Comparison of ENCODE assay signal across 22 cellular contexts in genomic region chr2:143482761-143483160, GRCh38.
DNase-seq lines count a peak whose midpoint lies in the region; ATAC-seq and TF ChIP-seq lines count a peak whose summit lies in the region.
"Had no signal": no experiment of that assay in that cellular context is flagged by ENCODE, and none has a peak within 500 bp of the region (broad histone marks: within the 10 kb centered on the region; RNA-seq: fewer than 3 reads in every experiment).

No MANE protein-coding gene starts in this region.

- in situ Hi-C loops in gastrocnemius medialis (cut with MboI; ENCODE audit: low sequenced_read_pairs in 4 of 4): no loop called here

- ATAC-seq in gastrocnemius medialis (peak in 1 of 2 donors; percentile 48), GM19463 (IDR thresholded peaks at IDR 0.05; ENCODE audit: unreplicated experiment) (no peak)
- ATAC-seq: left lobe of liver; stimulated activated effector memory CD8-positive, alpha-beta T cell treated with anti-CD3 and anti-CD28 coated beads, Interleukin-12 subunit alpha, Interleukin-12 subunit beta, amount 100 ng/mL, for 72 hours had no signal

- H3K27me3 ChIP-seq in right atrium auricular region (no peaks in the 10 kb centered on the region), gastrocnemius medialis (no peaks in the 10 kb centered on the region), dorsolateral prefrontal cortex (no peaks in the 10 kb centered on the region)
- H3K27me3 ChIP-seq: cardiac muscle cell, pancreas, uterus had no signal

- no peaks in the 10 kb centered on the region for H3K4me1 ChIP-seq in right atrium auricular region
- H3K4me1 ChIP-seq in gastrocnemius medialis: peaks cover 0 to 6% of the 10 kb centered on the region in 2 donors
- H3K4me1 ChIP-seq: pancreas, uterus had no signal

- no peak overlapping the region for H3K4me3 Mint-ChIP-seq in chondrocyte (ENCODE audit: unreplicated experiment)
- H3K4me3 Mint-ChIP-seq: activated CD4-positive, alpha-beta memory T cell treated with anti-CD3 and anti-CD28 coated beads, Interleukin-2, amount 10 ng/mL, durations not matched to agents 7 days and 5 days; activated naive CD8-positive, alpha-beta T cell treated with anti-CD3 and anti-CD28 coated beads, Interleukin-2, amount 10 ng/mL, durations not matched to agents 7 days and 5 days; activated T-cell treated with anti-CD3 and anti-CD28 coated beads, Interleukin-2, amount 50 U/mL, for 24 hours; H9; stimulated activated effector memory CD8-positive, alpha-beta T cell treated with anti-CD3 and anti-CD28 coated beads, Interleukin-12 subunit alpha, Interleukin-12 subunit beta, amount 100 ng/mL, for 72 hours had no signal

- H3K27me3 Mint-ChIP-seq in chondrocyte (ENCODE audit: low read depth): no peaks in the 10 kb centered on the region
- H3K27me3 Mint-ChIP-seq: activated CD4-positive, alpha-beta memory T cell treated with anti-CD3 and anti-CD28 coated beads, Interleukin-2, amount 10 ng/mL, durations not matched to agents 7 days and 5 days; activated naive CD8-positive, alpha-beta T cell treated with anti-CD3 and anti-CD28 coated beads, Interleukin-2, amount 10 ng/mL, durations not matched to agents 7 days and 5 days; activated T-cell treated with anti-CD3 and anti-CD28 coated beads, Interleukin-2, amount 50 U/mL, for 24 hours had no signal

- no peak for TF ChIP-seq CTCF in chondrocyte (IDR thresholded peaks at IDR 0.05)
- TF ChIP-seq CTCF in right atrium auricular region (IDR thresholded peaks at IDR 0.05): no peak
- TF ChIP-seq CTCF in gastrocnemius medialis (IDR thresholded peaks at IDR 0.05 in 4 of 5, conservative IDR thresholded peaks at IDR 0.05 in 1 of 5): no peak
- no peak for TF ChIP-seq CTCF in dorsolateral prefrontal cortex (IDR thresholded peaks at IDR 0.05 in 54 of 56, conservative IDR thresholded peaks at IDR 0.05 in 2 of 56; ENCODE audit: low read depth in 1 of 56, partially characterized antibody in 56 of 56)

- H3K9me3 Mint-ChIP-seq in chondrocyte (ENCODE audit: low read depth): no peaks in the 10 kb centered on the region
- H3K9me3 Mint-ChIP-seq: activated CD4-positive, alpha-beta memory T cell treated with anti-CD3 and anti-CD28 coated beads, Interleukin-2, amount 10 ng/mL, durations not matched to agents 7 days and 5 days; activated naive CD8-positive, alpha-beta T cell treated with anti-CD3 and anti-CD28 coated beads, Interleukin-2, amount 10 ng/mL, durations not matched to agents 7 days and 5 days; activated T-cell treated with anti-CD3 and anti-CD28 coated beads, Interleukin-2, amount 50 U/mL, for 24 hours; H9; stimulated activated effector memory CD8-positive, alpha-beta T cell treated with anti-CD3 and anti-CD28 coated beads, Interleukin-12 subunit alpha, Interleukin-12 subunit beta, amount 100 ng/mL, for 72 hours had no signal

- no peak for TF ChIP-seq POLR2A in gastrocnemius medialis (IDR thresholded peaks at IDR 0.05)

- H3K36me3 Mint-ChIP-seq in chondrocyte (ENCODE audit: low read depth): no peaks in the 10 kb centered on the region

- peak overlapping the region; percentile 49 to 73 for H3K27ac ChIP-seq in right atrium auricular region
- H3K27ac ChIP-seq in gastrocnemius medialis: peak overlapping the region; percentile 34 to 68 (median 45)
- H3K27ac ChIP-seq in dorsolateral prefrontal cortex: no peak overlapping the region
- H3K27ac ChIP-seq: cardiac muscle cell, WERI-Rb-1 had no signal

- peak overlapping the region; percentile 72 for H3K27ac Mint-ChIP-seq in chondrocyte (ENCODE audit: unreplicated experiment)
- H3K27ac Mint-ChIP-seq: activated CD4-positive, alpha-beta memory T cell treated with anti-CD3 and anti-CD28 coated beads, Interleukin-2, amount 10 ng/mL, durations not matched to agents 7 days and 5 days; activated naive CD8-positive, alpha-beta T cell treated with anti-CD3 and anti-CD28 coated beads, Interleukin-2, amount 10 ng/mL, durations not matched to agents 7 days and 5 days; activated T-cell treated with anti-CD3 and anti-CD28 coated beads, Interleukin-2, amount 50 U/mL, for 24 hours; H9; stimulated activated effector memory CD8-positive, alpha-beta T cell treated with anti-CD3 and anti-CD28 coated beads, Interleukin-12 subunit alpha, Interleukin-12 subunit beta, amount 100 ng/mL, for 72 hours had no signal

- H3K9me3 ChIP-seq in right atrium auricular region (no peaks in the 10 kb centered on the region), gastrocnemius medialis (no peaks in the 10 kb centered on the region)
- H3K9me3 ChIP-seq: pancreas, uterus had no signal

- peaks cover 38% of the 10 kb centered on the region for H3K4me1 Mint-ChIP-seq in chondrocyte (ENCODE audit: low read depth)

- H3K4me3 ChIP-seq in right atrium auricular region (no peak overlapping the region), gastrocnemius medialis (no peak overlapping the region), dorsolateral prefrontal cortex (no peak overlapping the region)
- H3K4me3 ChIP-seq: cardiac muscle cell, pancreas, uterus had no signal

- intact Hi-C loops in gastrocnemius medialis (cut with DNase I; ENCODE audit: low total_unique reads): no loop called here
- intact Hi-C loops in dorsolateral prefrontal cortex (cut with DNase I): no loop called here

- H3K36me3 ChIP-seq in right atrium auricular region: no peaks in the 10 kb centered on the region
- no peaks in the 10 kb centered on the region for H3K36me3 ChIP-seq in gastrocnemius medialis
- H3K36me3 ChIP-seq: cardiac muscle cell, pancreas, uterus, WERI-Rb-1 had no signal

- peak; percentile 81 for DNase-seq in EH (ENCODE audit: low read depth)
- no peak for DNase-seq in chondrocyte (ENCODE audit: low spot score)
- no peak for DNase-seq in right atrium auricular region (ENCODE audit: low spot score)
- DNase-seq in gastrocnemius medialis: no peak
- no peak for DNase-seq in DMS79 (lab: John Stamatoyannopoulos, UW)
- no peak for DNase-seq in kidney tubule cell (ENCODE audit: low spot score)
- DNase-seq in dorsolateral prefrontal cortex: no peak
- DNase-seq: activated CD4-positive, alpha-beta memory T cell treated with anti-CD3 and anti-CD28 coated beads, Interleukin-2, amount 10 ng/mL, durations not matched to agents 7 days and 5 days; activated naive CD8-positive, alpha-beta T cell treated with anti-CD3 and anti-CD28 coated beads, Interleukin-2, amount 10 ng/mL, durations not matched to agents 7 days and 5 days; activated T-cell treated with anti-CD3 and anti-CD28 coated beads, Interleukin-2, amount 50 U/mL, for 24 hours; DND-41; H9; NCI-H1105; NCI-H2107; NCI-H748 treated with DMSO at 0.1 percent for 48 hours; pancreas; uterus; WERI-Rb-1 had no signal

Comparison
In these comparisons a context has a peak if more than half of its experiments do, and no peak if none do; other contexts are left out.
1. H3K27ac ChIP-seq: peak in right atrium auricular region (2 of 2) and gastrocnemius medialis (4 of 4); none in dorsolateral prefrontal cortex (0 of 59).